Comparison of ENCODE assay signal across 8 cellular contexts in the genomic region with DNA sequence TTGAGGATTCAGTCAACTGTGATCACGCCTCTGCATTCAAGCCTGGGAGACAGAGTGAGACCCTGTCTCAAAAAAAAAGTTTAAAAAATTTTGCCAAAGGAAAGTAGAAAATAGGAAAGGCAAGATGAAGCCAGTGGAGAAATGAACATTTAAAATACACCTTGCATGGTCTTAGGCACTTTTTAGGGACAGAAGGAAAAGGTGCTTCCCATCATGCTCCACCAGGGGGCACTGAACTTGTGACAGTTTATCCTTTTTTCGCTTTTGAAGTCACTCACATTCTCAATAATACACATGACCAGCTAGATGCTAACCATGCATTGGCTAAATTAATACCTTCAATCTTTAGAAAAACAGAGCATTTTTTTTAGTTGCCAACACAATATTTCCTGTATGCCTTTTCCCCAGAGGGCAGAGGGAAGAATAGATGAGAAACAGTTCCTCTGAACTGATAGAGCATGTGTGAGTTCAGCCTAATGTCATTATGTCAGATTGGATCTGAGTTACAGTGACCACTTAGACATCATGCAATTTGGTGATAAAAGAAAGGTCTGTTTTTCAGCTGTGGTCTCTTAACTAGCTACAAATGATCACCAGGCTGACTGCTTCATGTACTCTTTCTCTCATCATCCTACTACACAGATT.
DNase-seq lines count a peak whose midpoint lies in the region; ATAC-seq, FAIRE-seq and TF ChIP-seq lines count a peak whose summit lies in the region.

No MANE protein-coding gene starts in this region.

- POLR2A ChIA-PET in SK-N-SH (lab: Yijun Ruan, JAX): no interaction called here

- no peak overlapping the region for H3K27ac ChIP-seq in SK-N-SH (ENCODE audit: low read depth in 2 of 2, low read length in 1 of 2)
- no peak overlapping the region for H3K27ac ChIP-seq in ascending aorta
- H3K27ac ChIP-seq in keratinocyte (ENCODE audit: control insufficient read depth, insufficient read depth, low read length): no peak overlapping the region

- dilution Hi-C loops in keratinocyte (cut with MboI; ENCODE audit: extremely low pct_ligation_motif_present, low sequenced_read_pairs): no loop called here

- FAIRE-seq in keratinocyte (lab: Jason Lieb, UNC): no peak

- TF ChIP-seq CTCF in SK-N-SH (IDR thresholded peaks at IDR 0.05) (peak; percentile 61), ascending aorta (IDR thresholded peaks at IDR 0.05) (peak; percentile 27 to 61 (median 41)), keratinocyte (optimal IDR thresholded peaks at IDR 0.05 in 1 of 3, IDR thresholded peaks at IDR 0.05 in 1 of 3, conservative IDR thresholded peaks at IDR 0.05 in 1 of 3; ENCODE audit: extremely low read depth in 1 of 3, insufficient read depth in 2 of 3, low read length in 3 of 3) (peak; percentile 76 to 81 (median 77))

- H2AFZ ChIP-seq in SK-N-SH (ENCODE audit: low read depth) (no peak overlapping the region), keratinocyte (ENCODE audit: control insufficient read depth, low read length) (no peak overlapping the region)

- WGBS in SK-N-SH (ENCODE audit: low lambda C conversion rate): 2% methylated on average over 2 of the region's 2 CpGs

- no peaks in the 10 kb centered on the region for H3K36me3 ChIP-seq in SK-N-SH (replicated peaks in 1 of 2; ENCODE audit: control insufficient read depth in 1 of 2, insufficient read depth in 2 of 2, low read length in 1 of 2)
- H3K36me3 ChIP-seq in ascending aorta: no peaks in the 10 kb centered on the region
- H3K36me3 ChIP-seq in keratinocyte (ENCODE audit: control insufficient read depth in 2 of 2, extremely low read depth in 1 of 2, insufficient read depth in 2 of 2, low read length in 2 of 2): no peaks in the 10 kb centered on the region

- peak; percentile 49 for TF ChIP-seq RAD21 in SK-N-SH (IDR thresholded peaks at IDR 0.05; ENCODE audit: low read length)

- peak in 1 of 2 experiments; percentile 63; a peak in 2 of 4 replicates for TF ChIP-seq EP300 in SK-N-SH (IDR thresholded peaks at IDR 0.05; ENCODE audit: borderline replicate concordance in 1 of 2, low read depth in 1 of 2, low read length in 1 of 2)

- intact Hi-C loops in ascending aorta (cut with DNase I): no loop called here

- no peaks in the 10 kb centered on the region for H4K20me1 ChIP-seq in SK-N-SH (ENCODE audit: insufficient read depth)
- no peaks in the 10 kb centered on the region for H4K20me1 ChIP-seq in keratinocyte (ENCODE audit: control insufficient read depth, extremely low read depth, insufficient read depth, low read length)

- no peak overlapping the region for H3K4me2 ChIP-seq in SK-N-SH
- no peak overlapping the region for H3K4me2 ChIP-seq in keratinocyte (ENCODE audit: control insufficient read depth, extremely low read depth, insufficient read depth, low read depth, low read length)

- H3K9me3 ChIP-seq in SK-N-SH (no peaks in the 10 kb centered on the region), ascending aorta (peaks cover 0 to 7% of the 10 kb centered on the region in 2 donors), keratinocyte (ENCODE audit: control insufficient read depth, low read depth, low read length) (no peaks in the 10 kb centered on the region)

- H3K4me3 ChIP-seq in SK-N-SH (ENCODE audit: low read depth in 2 of 2, low read length in 1 of 2) (no peak overlapping the region; a peak in 1 of 4 replicates), ascending aorta (no peak overlapping the region), keratinocyte (ENCODE audit: control insufficient read depth in 2 of 3, extremely low read depth in 1 of 3, insufficient read depth in 2 of 3, low read depth in 1 of 3, low read length in 3 of 3) (no peak overlapping the region)

- no peaks in the 10 kb centered on the region for H3K9me1 ChIP-seq in keratinocyte (ENCODE audit: control insufficient read depth, extremely low read depth, insufficient read depth, low read length)

- H3K27me3 ChIP-seq in SK-N-SH (ENCODE audit: insufficient read depth) (no peaks in the 10 kb centered on the region), ascending aorta (no peaks in the 10 kb centered on the region), keratinocyte (ENCODE audit: control insufficient read depth, extremely low read depth, insufficient read depth, low read length) (no peaks in the 10 kb centered on the region)

- no peaks in the 10 kb centered on the region for H3K4me1 ChIP-seq in SK-N-SH (ENCODE audit: control insufficient read depth in 1 of 2, insufficient read depth in 2 of 2, low read depth in 1 of 2, low read length in 1 of 2)
- no peaks in the 10 kb centered on the region for H3K4me1 ChIP-seq in ascending aorta
- no peaks in the 10 kb centered on the region for H3K4me1 ChIP-seq in keratinocyte (ENCODE audit: control insufficient read depth, extremely low read depth, insufficient read depth, low read length)

- no peaks in the 10 kb centered on the region for H3K9me2 ChIP-seq in SK-N-SH

- CTCF ChIA-PET in SK-N-SH (lab: Yijun Ruan, JAX): interaction anchor here (0.8 to 0.9 kb wide), 2 partner anchors 12 to 211 kb away, joined by 3 to 4 read pairs; no protein-coding TSS in a partner anchor

- H3K9ac ChIP-seq in SK-N-SH (no peak overlapping the region), keratinocyte (ENCODE audit: control insufficient read depth, extremely low read depth, insufficient read depth, low read length) (no peak overlapping the region)

- ATAC-seq in HG03442 (IDR thresholded peaks at IDR 0.05; ENCODE audit: unreplicated experiment) (peak; percentile 61), HG03378 (IDR thresholded peaks at IDR 0.05; ENCODE audit: unreplicated experiment) (no peak), GM18907 (IDR thresholded peaks at IDR 0.05; ENCODE audit: unreplicated experiment) (no peak)

- H3K79me2 ChIP-seq in SK-N-SH (ENCODE audit: insufficient read depth) (no peaks in the 10 kb centered on the region), keratinocyte (ENCODE audit: control insufficient read depth, insufficient read depth, low read length) (no peaks in the 10 kb centered on the region)

- DNase-seq in ELR (ENCODE audit: low read depth) (peak; percentile 74), SK-N-SH (peak; percentile 2), ascending aorta (ENCODE audit: low spot score in 2 of 2) (no peak), keratinocyte (ENCODE audit: low read depth, low spot score) (peak; percentile 2)
- DNase-seq in stimulated activated CD4-positive, alpha-beta T cell treated with anti-CD3 and anti-CD28 coated beads, Interleukin-4, amount 100 ng/mL, for 48 hours (ENCODE audit: low read depth in 2 of 2): peak; percentile 20 to 22

- H3F3A ChIP-seq in SK-N-SH (replicated peaks; ENCODE audit: insufficient read depth): no peaks in the 10 kb centered on the region

TF ChIP-seq in SK-N-SH, 30 proteins besides CTCF, POLR2A, EP300 and RAD21:
- TF ChIP-seq, protein P1, sequence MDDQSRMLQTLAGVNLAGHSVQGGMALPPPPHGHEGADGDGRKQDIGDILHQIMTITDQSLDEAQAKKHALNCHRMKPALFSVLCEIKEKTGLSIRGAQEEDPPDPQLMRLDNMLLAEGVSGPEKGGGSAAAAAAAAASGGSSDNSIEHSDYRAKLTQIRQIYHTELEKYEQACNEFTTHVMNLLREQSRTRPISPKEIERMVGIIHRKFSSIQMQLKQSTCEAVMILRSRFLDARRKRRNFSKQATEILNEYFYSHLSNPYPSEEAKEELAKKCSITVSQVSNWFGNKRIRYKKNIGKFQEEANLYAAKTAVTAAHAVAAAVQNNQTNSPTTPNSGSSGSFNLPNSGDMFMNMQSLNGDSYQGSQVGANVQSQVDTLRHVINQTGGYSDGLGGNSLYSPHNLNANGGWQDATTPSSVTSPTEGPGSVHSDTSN (IDR thresholded peaks at IDR 0.05): no peak
- TF ChIP-seq TAF1 (IDR thresholded peaks at IDR 0.05; ENCODE audit: borderline replicate concordance, low read depth, low read length): no peak
- peak; percentile 90 for TF ChIP-seq GATA2 (CRISPR knock-in tag; IDR thresholded peaks at IDR 0.05)
- TF ChIP-seq MEF2A (IDR thresholded peaks at IDR 0.05; ENCODE audit: borderline replicate concordance, low read depth): no peak
- peak; percentile 44 for TF ChIP-seq CHD2 (IDR thresholded peaks at IDR 0.05; ENCODE audit: low read length, partially characterized antibody)
- TF ChIP-seq RCOR1 (IDR thresholded peaks at IDR 0.05; ENCODE audit: low read length): peak; percentile 77; the same call in 1 of the 2 replicates
- TF ChIP-seq SMC3 (IDR thresholded peaks at IDR 0.05; ENCODE audit: low read depth, low read length): peak; percentile 46

Comparison
In these comparisons a context has a peak if more than half of its experiments do, and no peak if none do; other contexts are left out.
1. DNase-seq: peak in ELR (single experiment), SK-N-SH (single experiment), keratinocyte (single experiment) and stimulated activated CD4-positive, alpha-beta T cell treated with anti-CD3 and anti-CD28 coated beads, Interleukin-4, amount 100 ng/mL, for 48 hours (2 of 2); none in ascending aorta (0 of 2).
2. Peak in every context shown above with its lines, with median percentiles within 50 percentile points of each other: CTCF ChIP-seq.